11 cellular contexts compared by ENCODE assay signal in genomic region chr13:44523176-44524017, GRCh38. TPM values are rescaled to one million over a fixed set of nuclear protein-coding genes. Genes with fewer than 3 reads are reported as not detected.
DNase-seq lines count a peak whose midpoint lies in the region; ATAC-seq lines count a peak whose summit lies in the region.
"Had no signal": no experiment of that assay in that cellular context is flagged by ENCODE, and none has a peak within 500 bp of the region (broad histone marks: within the 10 kb centered on the region; RNA-seq: fewer than 3 reads in every experiment).

No MANE protein-coding gene starts in this region.

- no peaks in the 10 kb centered on the region for H3K9me3 Mint-ChIP-seq in memory B cell
- no peaks in the 10 kb centered on the region for H3K9me3 Mint-ChIP-seq in T-cell
- H3K9me3 Mint-ChIP-seq: stimulated activated naive CD8-positive, alpha-beta T cell treated with anti-CD3 and anti-CD28 coated beads, Interleukin-15, Interleukin-2, amounts not matched to agents 100 ng/mL and 50 ng/mL, for 24 hours had no signal

- POLR2A ChIA-PET in T-cell (lab: Charles Lee) = interaction anchor here in 1 of 2 donors (0.6 to 0.7 kb wide), 2 partner anchors 179 to 711 kb away, joined by 3 to 6 read pairs; no protein-coding TSS in a partner anchor

- DNase-seq in DMS53 treated with DMSO at 0.1 percent for 48 hours (lab: John Stamatoyannopoulos, UW; ENCODE audit: unreplicated experiment) = peak; percentile 18
- DNase-seq in T47D (ENCODE audit: low read depth in 1 of 2, low spot score in 1 of 2) = peak; percentile 28 to 57
- no peak for DNase-seq in memory B cell (ENCODE audit: low spot score in 2 of 2)
- DNase-seq in NCI-H524 treated with DMSO at 0.1 percent for 48 hours (lab: John Stamatoyannopoulos, UW) = no peak
- no peak for DNase-seq in activated gamma-delta T cell treated with Interleukin-2 at 50 U/mL for 16 hours
- no peak for DNase-seq in T-cell
- DNase-seq: mucosa of descending colon, MV-4-11 had no signal

- in situ Hi-C loops in T47D (cut with HindIII; ENCODE audit: low pct_unique_long_range_greater_than_20kb, low sequenced_read_pairs) = no loop called here

- peaks cover 2% of the 10 kb centered on the region for H3K36me3 Mint-ChIP-seq in memory B cell
- H3K36me3 Mint-ChIP-seq in T-cell = peaks cover 8% of the 10 kb centered on the region

- ATAC-seq in HG02852 (IDR thresholded peaks at IDR 0.05; ENCODE audit: unreplicated experiment) = peak; percentile 52
- peak; percentile 53 for ATAC-seq in memory B cell (ENCODE audit: low read depth)
- no peak for ATAC-seq in HG03565 (IDR thresholded peaks at IDR 0.05; ENCODE audit: unreplicated experiment)
- no peak for ATAC-seq in T-cell (replicated peaks in 1 of 4)
- ATAC-seq: mucosa of descending colon had no signal

- CTCF ChIA-PET in T-cell (lab: Charles Lee) = interaction anchor here (0.6 to 1.3 kb wide), 3 partner anchors 40 to 615 kb away, joined by 3 to 4 read pairs (median 3); no protein-coding TSS in a partner anchor

- H3K27me3 Mint-ChIP-seq in memory B cell (no peaks in the 10 kb centered on the region), T-cell (no peaks in the 10 kb centered on the region)
- H3K27me3 Mint-ChIP-seq: stimulated activated naive CD8-positive, alpha-beta T cell treated with anti-CD3 and anti-CD28 coated beads, Interleukin-15, Interleukin-2, amounts not matched to agents 100 ng/mL and 50 ng/mL, for 24 hours had no signal

- H3K4me1 Mint-ChIP-seq in memory B cell = no peaks in the 10 kb centered on the region
- no peaks in the 10 kb centered on the region for H3K4me1 Mint-ChIP-seq in T-cell

- H3K27ac Mint-ChIP-seq in memory B cell = no peak overlapping the region
- no peak overlapping the region for H3K27ac Mint-ChIP-seq in T-cell
- H3K27ac Mint-ChIP-seq: stimulated activated naive CD8-positive, alpha-beta T cell treated with anti-CD3 and anti-CD28 coated beads, Interleukin-15, Interleukin-2, amounts not matched to agents 100 ng/mL and 50 ng/mL, for 24 hours had no signal

- H3K4me3 Mint-ChIP-seq in memory B cell = no peak overlapping the region
- H3K4me3 Mint-ChIP-seq in T-cell = no peak overlapping the region
- H3K4me3 Mint-ChIP-seq: stimulated activated naive CD8-positive, alpha-beta T cell treated with anti-CD3 and anti-CD28 coated beads, Interleukin-15, Interleukin-2, amounts not matched to agents 100 ng/mL and 50 ng/mL, for 24 hours had no signal

RNA-seq across cellular contexts. Expression of gene TSC22D1, which starts 52.7 kb away (rescaled TPM):
- 10 to 100 TPM; 32.5 to 40.4 (median 36.4) TPM for total RNA-seq in T-cell

Comparison
In these comparisons a context has a peak if more than half of its experiments do, and no peak if none do; other contexts are left out.
1. DNase-seq: peak in DMS53 treated with DMSO at 0.1 percent for 48 hours (single experiment) and T47D (2 of 2); none in memory B cell (0 of 2), NCI-H524 treated with DMSO at 0.1 percent for 48 hours (single experiment), activated gamma-delta T cell treated with Interleukin-2 at 50 U/mL for 16 hours (single experiment) and T-cell (0 of 34).
2. ATAC-seq: peak in HG02852 (single experiment) and memory B cell (single experiment); none in HG03565 (single experiment) and T-cell (0 of 4).